Comparison of ENCODE assay signal across 9 cellular contexts in genomic region chr2:152406836-152407161, GRCh38.
DNase-seq lines count a peak whose midpoint lies in the region; ATAC-seq, FAIRE-seq and TF ChIP-seq lines count a peak whose summit lies in the region.
"Had no signal": no experiment of that assay in that cellular context is flagged by ENCODE, and none has a peak within 500 bp of the region (broad histone marks: within the 10 kb centered on the region; RNA-seq: fewer than 3 reads in every experiment).

No MANE protein-coding gene starts in this region.

- TF ChIP-seq POLR2A in adrenal gland (IDR thresholded peaks at IDR 0.05) (no peak), suprapubic skin (IDR thresholded peaks at IDR 0.05) (no peak)

- 57 to 62% (median 59%) methylated on average over 2 of the region's 2 CpGs for WGBS in adrenal gland, 4 donors
- 38% methylated on average over 2 of the region's 2 CpGs for WGBS in suprapubic skin

- peak overlapping the region in 3 of 5 donors; percentile 57 to 70 (median 57) for H3K27ac ChIP-seq in adrenal gland
- no peak overlapping the region for H3K27ac ChIP-seq in suprapubic skin

- CTCF ChIA-PET in activated naive CD4-positive, alpha-beta T cell treated with anti-CD3 and anti-CD28 coated beads for 36 hours (lab: Charles Lee) = no interaction called here

- H3K9me3 ChIP-seq in adrenal gland (replicated peaks in 1 of 3) = no peaks in the 10 kb centered on the region
- no peaks in the 10 kb centered on the region for H3K9me3 ChIP-seq in suprapubic skin

- FAIRE-seq in islet of Langerhans (lab: Jason Lieb, UNC) = peak; percentile 36

- peak overlapping the region; percentile 47 for H3K4me3 Mint-ChIP-seq in activated naive CD4-positive, alpha-beta T cell treated with anti-CD3 and anti-CD28 coated beads for 36 hours

- peaks cover 32% of the 10 kb centered on the region for H3K4me1 Mint-ChIP-seq in activated naive CD4-positive, alpha-beta T cell treated with anti-CD3 and anti-CD28 coated beads for 36 hours (ENCODE audit: low read depth)

- TF ChIP-seq CTCF in adrenal gland (IDR thresholded peaks at IDR 0.05) = no peak
- TF ChIP-seq CTCF in suprapubic skin (IDR thresholded peaks at IDR 0.05) = no peak

- peak overlapping the region; percentile 64 for H3K27ac Mint-ChIP-seq in activated naive CD4-positive, alpha-beta T cell treated with anti-CD3 and anti-CD28 coated beads for 36 hours

- TF ChIP-seq EP300 in suprapubic skin (IDR thresholded peaks at IDR 0.05) = no peak

- DNase-seq in activated naive CD4-positive, alpha-beta T cell treated with anti-CD3 and anti-CD28 coated beads for 36 hours = no peak
- no peak for DNase-seq in activated naive CD4-positive, alpha-beta T cell treated with anti-CD3 and anti-CD28 coated beads, Interleukin-2, amount 50 U/mL, for 16 hours
- DNase-seq in adrenal gland = no peak
- no peak for DNase-seq in suprapubic skin (ENCODE audit: low spot score in 2 of 2)
- DNase-seq in activated effector memory CD4-positive, alpha-beta T cell treated with anti-CD3 and anti-CD28 coated beads, Interleukin-2, amount 50 U/mL, for 16 hours = no peak
- DNase-seq in AML-193 (lab: John Stamatoyannopoulos, UW) = no peak
- DNase-seq: NCI-H1436 had no signal

- H3K27me3 ChIP-seq in adrenal gland (no peaks in the 10 kb centered on the region), suprapubic skin (no peaks in the 10 kb centered on the region)

- no peaks in the 10 kb centered on the region for H3K36me3 Mint-ChIP-seq in activated naive CD4-positive, alpha-beta T cell treated with anti-CD3 and anti-CD28 coated beads for 36 hours (ENCODE audit: low read depth)

- intact Hi-C loops in activated naive CD4-positive, alpha-beta T cell treated with anti-CD3 and anti-CD28 coated beads for 36 hours (cut with micrococcal nuclease) = loop anchor here (1.0 to 5.0 kb wide), 3 partner anchors 9 to 231 kb away; no protein-coding TSS in a partner anchor
- intact Hi-C loops in adrenal gland (cut with DNase I) = no loop called here

- H3K36me3 ChIP-seq in adrenal gland (replicated peaks in 1 of 2) (no peaks in the 10 kb centered on the region), suprapubic skin (no peaks in the 10 kb centered on the region)

- peaks cover 28% of the 10 kb centered on the region for H3K27me3 Mint-ChIP-seq in activated naive CD4-positive, alpha-beta T cell treated with anti-CD3 and anti-CD28 coated beads for 36 hours (ENCODE audit: low read depth)

- H3K4me3 ChIP-seq in adrenal gland (peak overlapping the region in 1 of 4 donors; percentile 17), suprapubic skin (peak overlapping the region; percentile 17)

- H3K4me1 ChIP-seq in adrenal gland (replicated peaks in 1 of 2) (peaks cover 50 to 72% of the 10 kb centered on the region in 2 donors), suprapubic skin (peaks cover 34% of the 10 kb centered on the region)

- ATAC-seq in HG03432 (IDR thresholded peaks at IDR 0.05; ENCODE audit: unreplicated experiment) = no peak

- no peaks in the 10 kb centered on the region for H3K9me3 Mint-ChIP-seq in activated naive CD4-positive, alpha-beta T cell treated with anti-CD3 and anti-CD28 coated beads for 36 hours
